In the genomic region with DNA sequence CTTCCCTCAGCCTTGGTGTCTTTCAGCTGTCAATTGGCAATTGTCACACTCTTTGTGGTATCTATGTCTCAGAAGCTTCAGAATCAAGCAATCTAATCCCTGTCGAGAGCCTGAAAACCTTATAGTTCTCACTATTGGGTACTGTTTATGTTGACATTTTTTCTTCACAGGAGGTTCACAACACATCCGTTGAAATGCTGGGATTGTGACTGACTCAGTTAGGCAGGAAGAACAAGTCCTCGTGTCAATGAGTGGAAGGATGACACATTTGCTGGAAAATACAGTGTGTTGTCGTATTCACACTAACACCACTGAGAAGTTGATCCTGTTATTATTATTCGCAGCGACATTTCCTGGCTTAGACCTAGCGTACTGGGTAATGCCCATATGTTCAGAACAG, we compare ENCODE assay signal across 20 cellular contexts.
DNase-seq lines count a peak whose midpoint lies in the region; ATAC-seq and TF ChIP-seq lines count a peak whose summit lies in the region.
"Had no signal": no experiment of that assay in that cellular context is flagged by ENCODE, and none has a peak within 500 bp of the region (broad histone marks: within the 10 kb centered on the region; RNA-seq: fewer than 3 reads in every experiment).

No MANE protein-coding gene starts in this region.

- in situ Hi-C loops in Caki2 (cut with HindIII; ENCODE audit: low pct_unique_long_range_greater_than_20kb, low sequenced_read_pairs): no loop called here

- TF ChIP-seq CTCF in nephron (IDR thresholded peaks at IDR 0.05; ENCODE audit: unreplicated experiment in 3 of 3): no peak

- no peaks in the 10 kb centered on the region for H3K9me3 Mint-ChIP-seq in T-cell
- H3K9me3 Mint-ChIP-seq in effector memory CD8-positive, alpha-beta T cell: no peaks in the 10 kb centered on the region
- no peaks in the 10 kb centered on the region for H3K9me3 Mint-ChIP-seq in nephron
- H3K9me3 Mint-ChIP-seq: CD8-positive, alpha-beta memory T cell had no signal

- intact Hi-C loops in sciatic nerve (cut with DNase I): no loop called here

- no peaks in the 10 kb centered on the region for H3K36me3 Mint-ChIP-seq in T-cell
- H3K36me3 Mint-ChIP-seq in effector memory CD8-positive, alpha-beta T cell (ENCODE audit: insufficient read depth): no peaks in the 10 kb centered on the region
- no peaks in the 10 kb centered on the region for H3K36me3 Mint-ChIP-seq in nephron (ENCODE audit: low read depth)
- H3K36me3 Mint-ChIP-seq: CD8-positive, alpha-beta memory T cell had no signal

- POLR2A ChIA-PET in T-cell (lab: Charles Lee): no interaction called here

- ATAC-seq in T-cell (replicated peaks in 1 of 4) (no peak), sciatic nerve (no peak)
- ATAC-seq in effector memory CD8-positive, alpha-beta T cell (replicated peaks): no peak
- ATAC-seq: foreskin keratinocyte, left colon had no signal

- H3K27ac Mint-ChIP-seq in T-cell (peak overlapping the region; percentile 49 to 50), nephron (peak overlapping the region; percentile 46 to 78 (median 70))
- H3K27ac Mint-ChIP-seq in effector memory CD8-positive, alpha-beta T cell: peak overlapping the region; percentile 70 to 93

- DNase-seq in Caki2 (ENCODE audit: low read depth) (peak; percentile 54), T-cell (no peak), pons (ENCODE audit: low spot score) (no peak), sciatic nerve (ENCODE audit: low spot score) (no peak), NCI-H2196 treated with DMSO at 0.1 percent for 48 hours (lab: John Stamatoyannopoulos, UW; ENCODE audit: unreplicated experiment) (no peak), iPS-NIHi7 (ENCODE audit: extremely low spot score) (no peak)
- no peak for DNase-seq in effector memory CD8-positive, alpha-beta T cell
- DNase-seq: activated naive CD4-positive, alpha-beta T cell treated with Interleukin-2 at 50 U/mL for 16 hours; activated T-cell treated with anti-CD3 and anti-CD28 coated beads for 4 hours; anterior cingulate cortex; CD8-positive, alpha-beta memory T cell; DMS79; foreskin keratinocyte; left colon; NCI-H1417 treated with DMSO at 0.1 percent for 48 hours; NCI-H2171; NCI-H748 treated with DMSO at 0.1 percent for 48 hours; PC-9; SJCRH30 had no signal

- H3K27me3 Mint-ChIP-seq in T-cell: no peaks in the 10 kb centered on the region
- no peaks in the 10 kb centered on the region for H3K27me3 Mint-ChIP-seq in effector memory CD8-positive, alpha-beta T cell
- H3K27me3 Mint-ChIP-seq in nephron (ENCODE audit: low read depth): peaks cover 3% of the 10 kb centered on the region
- H3K27me3 Mint-ChIP-seq: CD8-positive, alpha-beta memory T cell had no signal

- H3K4me1 Mint-ChIP-seq in T-cell (peaks cover 38 to 70% (median 52%) of the 10 kb centered on the region in 3 donors), nephron (peaks cover 28% of the 10 kb centered on the region)
- peaks cover 46 to 54% of the 10 kb centered on the region in 2 donors for H3K4me1 Mint-ChIP-seq in effector memory CD8-positive, alpha-beta T cell (ENCODE audit: low read depth in 2 of 2)

- H3K4me3 Mint-ChIP-seq in T-cell (no peak overlapping the region), nephron (no peak overlapping the region)
- peak overlapping the region in 1 of 2 donors; percentile 38 for H3K4me3 Mint-ChIP-seq in effector memory CD8-positive, alpha-beta T cell

- CTCF ChIA-PET in T-cell (lab: Charles Lee): no interaction called here
